ENCODE assay signal across 1 cellular context in genomic region chr3:23159929-23160328, GRCh38.
TF ChIP-seq lines count a peak whose summit lies in the region.

No MANE protein-coding gene starts in this region.

TF ChIP-seq in SK-N-SH, 30 proteins besides CTCF, POLR2A, EP300 and RAD21 (continued from another document):
- TF ChIP-seq PBX3 (IDR thresholded peaks at IDR 0.05), result peak; percentile 25; the same call in 1 of the 2 replicates
- no peak for TF ChIP-seq ELF1 (IDR thresholded peaks at IDR 0.05)
- no peak for TF ChIP-seq EZH2phosphoT487 (IDR thresholded peaks at IDR 0.05; ENCODE audit: borderline replicate concordance, low read depth)
- TF ChIP-seq REST (IDR thresholded peaks at IDR 0.05; ENCODE audit: low read depth, low read length), result no peak
- no peak for TF ChIP-seq RFX5 (IDR thresholded peaks at IDR 0.05; ENCODE audit: low read length)
- TF ChIP-seq TCF12 (IDR thresholded peaks at IDR 0.05), result peak; percentile 58
- peak; percentile 33; the same call in 1 of the 2 replicates for TF ChIP-seq POLR2AphosphoS5 (IDR thresholded peaks at IDR 0.05; ENCODE audit: low read depth, low read length)
- peak; percentile 83 for TF ChIP-seq FOSL2 (IDR thresholded peaks at IDR 0.05; ENCODE audit: borderline replicate concordance, low read depth)
- TF ChIP-seq YY1 (IDR thresholded peaks at IDR 0.05; ENCODE audit: low read depth), result no peak
- TF ChIP-seq SMC3 (IDR thresholded peaks at IDR 0.05; ENCODE audit: low read depth, low read length), result no peak
